Comparison of ENCODE assay signal across 8 cellular contexts in genomic region chr4:68175562-68176155, GRCh38. TPM values are rescaled to one million over a fixed set of nuclear protein-coding genes. Genes with fewer than 3 reads are reported as not detected.
DNase-seq lines count a peak whose midpoint lies in the region; ATAC-seq and TF ChIP-seq lines count a peak whose summit lies in the region.

No MANE protein-coding gene starts in this region.

- no peaks in the 10 kb centered on the region for H3K79me2 ChIP-seq in GM23248 (ENCODE audit: insufficient read depth)

- H3K9me3 ChIP-seq in left ventricle myocardium inferior (replicated peaks) (no peaks in the 10 kb centered on the region), GM23248 (ENCODE audit: low read depth) (no peaks in the 10 kb centered on the region), uterus (no peaks in the 10 kb centered on the region)

- 26 to 27% methylated on average over 6 of the region's 6 CpGs for WGBS in GM23248 (ENCODE audit: low coverage in 1 of 2, low lambda C conversion rate in 2 of 2, missing lambda C conversion rate in 2 of 2), 2 experiments

- H3F3A ChIP-seq in GM23248 (ENCODE audit: insufficient read depth), result no peaks in the 10 kb centered on the region

- no peaks in the 10 kb centered on the region for H3K9me2 ChIP-seq in GM23248 (ENCODE audit: insufficient read depth)

- H3K4me2 ChIP-seq in GM23248 (ENCODE audit: unreplicated experiment), result no peak overlapping the region

- no peak overlapping the region for H3K9ac ChIP-seq in GM23248

- in situ Hi-C loops in GM23248 (cut with MboI), result no loop called here

- no peak for ATAC-seq in Right ventricle myocardium inferior

- DNase-seq in left ventricle myocardium inferior, result no peak
- DNase-seq in Right ventricle myocardium inferior (ENCODE audit: missing footprints), result no peak
- DNase-seq in GM23248, result peak; percentile 71
- peak; percentile 49 for DNase-seq in LoVo (ENCODE audit: low spot score)
- peak; percentile 49 for DNase-seq in RPMI7951 (ENCODE audit: low read depth)
- peak; percentile 72 for DNase-seq in dermis blood vessel endothelial cell
- peak; percentile 81 for DNase-seq in myocyte (ENCODE audit: low read depth)
- DNase-seq in uterus, result no peak

- H3K27me3 ChIP-seq in left ventricle myocardium inferior (ENCODE audit: low read depth), result no peaks in the 10 kb centered on the region
- H3K27me3 ChIP-seq in GM23248 (replicated peaks; ENCODE audit: insufficient read depth), result peaks cover 3% of the 10 kb centered on the region; the same call in 1 of the 2 replicates
- no peaks in the 10 kb centered on the region for H3K27me3 ChIP-seq in uterus

- intact Hi-C loops in left ventricle myocardium inferior (cut with micrococcal nuclease), result no loop called here
- intact Hi-C loops in Right ventricle myocardium inferior (cut with DNase I), result loop anchor here (5.0 to 10.0 kb wide), 2 partner anchors 421 to 628 kb away; partner anchors contain the start of genes CENPC and GNRHR
- intact Hi-C loops in uterus (cut with DNase I; ENCODE audit: low total_unique reads), result no loop called here

- peak; percentile 54 for TF ChIP-seq CTCF in left ventricle myocardium inferior (IDR thresholded peaks at IDR 0.05; ENCODE audit: borderline replicate concordance)
- peak in 2 of 4 experiments; percentile 15 to 16 for TF ChIP-seq CTCF in uterus (IDR thresholded peaks at IDR 0.05)

- H4K20me1 ChIP-seq in GM23248 (ENCODE audit: insufficient read depth), result no peaks in the 10 kb centered on the region

- H2AFZ ChIP-seq in GM23248, result no peak overlapping the region

- H3K36me3 ChIP-seq in left ventricle myocardium inferior (no peaks in the 10 kb centered on the region), GM23248 (ENCODE audit: low read depth) (no peaks in the 10 kb centered on the region), uterus (no peaks in the 10 kb centered on the region)

- no peak for TF ChIP-seq POLR2A in uterus (IDR thresholded peaks at IDR 0.05)

- no peak overlapping the region for H3K4me3 ChIP-seq in left ventricle myocardium inferior
- H3K4me3 ChIP-seq in GM23248, result no peak overlapping the region
- no peak overlapping the region for H3K4me3 ChIP-seq in uterus

- no peak overlapping the region for H3K27ac ChIP-seq in left ventricle myocardium inferior (replicated peaks)
- H3K27ac ChIP-seq in GM23248, result no peak overlapping the region
- H3K27ac ChIP-seq in uterus, result no peak overlapping the region

- H3K4me1 ChIP-seq in left ventricle myocardium inferior (no peaks in the 10 kb centered on the region), GM23248 (ENCODE audit: insufficient read depth) (peaks cover 2% of the 10 kb centered on the region; the same call in 1 of the 2 replicates), uterus (no peaks in the 10 kb centered on the region)

RNA-seq across cellular contexts. Expression of gene TMPRSS11F, which starts 46.0 kb away (rescaled TPM):
- total RNA-seq in left ventricle myocardium inferior (not detected), Right ventricle myocardium inferior (not detected), dermis blood vessel endothelial cell (not detected in 2 replicates), myocyte (not detected in 2 replicates), uterus (not detected)
- total RNA-seq in GM23248 (2014; rRNA removed; shearing (Covaris generic)), result not detected in 2 replicates
- not detected in 2 replicates for polyA plus RNA-seq in GM23248 (2016; fragmentation: Nextera tagmentation; extraction: Ambion mirVana)
- total RNA-seq in RPMI7951 (2014; rRNA removed; shearing (Covaris generic)), result 0.10 TPM in 1 of 2 replicates, not detected in the other
- polyA plus RNA-seq in myocyte (2012), result not detected

Comparison
In these comparisons a context has a peak if more than half of its experiments do, and no peak if none do; other contexts are left out.
1. DNase-seq: peak in GM23248 (single experiment), LoVo (single experiment), RPMI7951 (single experiment), dermis blood vessel endothelial cell (single experiment) and myocyte (single experiment); none in left ventricle myocardium inferior (single experiment), Right ventricle myocardium inferior (single experiment) and uterus (0 of 2).